Comparison of ENCODE assay signal across 15 cellular contexts in genomic region chr18:12741351-12741750, GRCh38. TPM values are rescaled to one million over a fixed set of nuclear protein-coding genes. Genes with fewer than 3 reads are reported as not detected.
A peak's percentile ranks its signal among the peaks of the same experiment; 100 is the strongest.
DNase-seq lines count a peak whose midpoint lies in the region; ATAC-seq and TF ChIP-seq lines count a peak whose summit lies in the region.
"Had no signal": no experiment of that assay in that cellular context is flagged by ENCODE, and none has a peak within 500 bp of the region (broad histone marks: within the 10 kb centered on the region; RNA-seq: fewer than 3 reads in every experiment).

No MANE protein-coding gene starts in this region.

- no peaks in the 10 kb centered on the region for H3K9me2 ChIP-seq in PC-9 (ENCODE audit: insufficient read depth)

- no peaks in the 10 kb centered on the region for H3K27me3 Mint-ChIP-seq in HFFc6 (ENCODE audit: insufficient read depth)

- peaks cover 56% of the 10 kb centered on the region for H3K4me1 Mint-ChIP-seq in HFFc6 (ENCODE audit: low read depth)

- intact Hi-C loops in PC-9 (cut with micrococcal nuclease; ENCODE audit: unreplicated experiment) = loop anchor here (1.0 to 5.0 kb wide), 3 partner anchors 11 to 206 kb away; no protein-coding TSS in a partner anchor

- H3K9me3 Mint-ChIP-seq in HFFc6 = peaks cover 3% of the 10 kb centered on the region; the same call in 1 of the 2 replicates
- H3K9me3 Mint-ChIP-seq: IgD-negative memory B cell had no signal

- ATAC-seq in HG03280 (IDR thresholded peaks at IDR 0.05; ENCODE audit: unreplicated experiment) = no peak
- no peak for ATAC-seq in GM21529 (IDR thresholded peaks at IDR 0.05; ENCODE audit: unreplicated experiment)
- no peak for ATAC-seq in upper lobe of left lung (ENCODE audit: low FRiP score in 2 of 2)
- ATAC-seq: gastroesophageal sphincter, right cardiac atrium had no signal

- CTCF ChIA-PET in PC-9 (lab: Charles Lee) = interaction anchor here (0.7 kb wide), 1 partner anchor 498 kb away, joined by 5 read pairs; no protein-coding TSS in a partner anchor

- H3K4me1 ChIP-seq in PC-9 (replicated peaks; ENCODE audit: insufficient read depth) (peaks cover 34% of the 10 kb centered on the region), upper lobe of left lung (no peaks in the 10 kb centered on the region)
- H3K4me1 ChIP-seq: gastroesophageal sphincter, Peyer's patch had no signal

- POLR2A ChIA-PET in PC-9 (lab: Charles Lee; ENCODE audit: unreplicated experiment) = interaction anchor here (0.5 to 0.9 kb wide), 5 partner anchors 22 to 334 kb away, joined by 3 to 13 read pairs (median 3); partner anchors contain the start of gene PRELID3A

- TF ChIP-seq EP300 in upper lobe of left lung (IDR thresholded peaks at IDR 0.05) = no peak

- no peaks in the 10 kb centered on the region for H3K79me2 ChIP-seq in PC-9 (ENCODE audit: low read depth)

- H3K27ac Mint-ChIP-seq in HFFc6 = peak overlapping the region; percentile 92
- H3K27ac Mint-ChIP-seq: IgD-negative memory B cell had no signal

- BruUV-seq in PC-9 (replicated peaks; lab: Mats Ljungman, UMichigan) = no TSS peak

- DNase-seq in COR-L47 (lab: John Stamatoyannopoulos, UW) = peak; percentile 79
- peak; percentile 91 for DNase-seq in HFFc6
- DNase-seq in PC-9 = peak; percentile 89 to 96
- DNase-seq in fibroblast of the aortic adventitia (ENCODE audit: low read depth) = peak; percentile 53
- DNase-seq in HuH-7.5 (ENCODE audit: low spot score) = no peak
- DNase-seq in upper lobe of left lung = no peak
- DNase-seq: activated CD4-positive, alpha-beta T cell treated with anti-CD3 and anti-CD28 coated beads, Interleukin-2, amount 50 U/mL, for 4 hours; amygdala; mesendoderm; Peyer's patch; right cardiac atrium had no signal

- no peaks in the 10 kb centered on the region for H3K36me3 Mint-ChIP-seq in HFFc6 (ENCODE audit: low read depth)
- H3K36me3 Mint-ChIP-seq: IgD-negative memory B cell had no signal

- no peaks in the 10 kb centered on the region for H3K9me3 ChIP-seq in PC-9 (ENCODE audit: insufficient read depth, low read depth)
- H3K9me3 ChIP-seq in upper lobe of left lung = no peaks in the 10 kb centered on the region
- H3K9me3 ChIP-seq: gastroesophageal sphincter, Peyer's patch had no signal

- peak overlapping the region; percentile 86 for H3K27ac ChIP-seq in PC-9
- no peak overlapping the region for H3K27ac ChIP-seq in upper lobe of left lung
- H3K27ac ChIP-seq: gastroesophageal sphincter, Peyer's patch had no signal

- H4K20me1 ChIP-seq in PC-9 (ENCODE audit: insufficient read depth) = no peaks in the 10 kb centered on the region

- 70 to 73% methylated on average over 6 of the region's 6 CpGs for WGBS in upper lobe of left lung, 2 donors

- H3K36me3 ChIP-seq in PC-9 (ENCODE audit: low read depth) (no peaks in the 10 kb centered on the region), upper lobe of left lung (no peaks in the 10 kb centered on the region)
- H3K36me3 ChIP-seq: gastroesophageal sphincter, Peyer's patch had no signal

- no peak overlapping the region for H3K4me3 ChIP-seq in PC-9
- no peak overlapping the region for H3K4me3 ChIP-seq in fibroblast of the aortic adventitia (ENCODE audit: low read depth, low read length)
- no peak overlapping the region for H3K4me3 ChIP-seq in upper lobe of left lung
- H3K4me3 ChIP-seq: gastroesophageal sphincter, Peyer's patch had no signal

- H2AFZ ChIP-seq in PC-9 = no peak overlapping the region

- no peak for TF ChIP-seq POLR2A in upper lobe of left lung (IDR thresholded peaks at IDR 0.05)

- no peaks in the 10 kb centered on the region for H3K27me3 ChIP-seq in PC-9 (ENCODE audit: insufficient read depth, low read depth)
- H3K27me3 ChIP-seq in upper lobe of left lung = no peaks in the 10 kb centered on the region
- H3K27me3 ChIP-seq: gastroesophageal sphincter, Peyer's patch had no signal

- peaks cover 33% of the 10 kb centered on the region for H3F3A ChIP-seq in PC-9 (ENCODE audit: insufficient read depth, low read depth)

- peak overlapping the region; percentile 63 for H3K4me2 ChIP-seq in PC-9

- peak overlapping the region; percentile 75 for H3K4me3 Mint-ChIP-seq in HFFc6
- H3K4me3 Mint-ChIP-seq: IgD-negative memory B cell had no signal

- TF ChIP-seq CTCF in HFFc6 (IDR thresholded peaks at IDR 0.05) = no peak
- no peak for TF ChIP-seq CTCF in PC-9 (conservative IDR thresholded peaks at IDR 0.05)
- TF ChIP-seq CTCF in fibroblast of the aortic adventitia (IDR thresholded peaks at IDR 0.05; ENCODE audit: insufficient read depth, low read length) = no peak
- no peak for TF ChIP-seq CTCF in upper lobe of left lung (IDR thresholded peaks at IDR 0.05)

RNA-seq across cellular contexts. Expression of gene PSMG2, which starts 38.5 kb away (rescaled TPM):
- total RNA-seq in HFFc6 (2021; fragmentation: NEBNext Ultra II Directional; extraction: Animal tissue kit (Norgen Biotek cat#: 25700)) = 10 to 100 TPM; 55.9 to 78.3 (median 70.4) TPM
- 107 and 123 TPM in 2 replicates for total RNA-seq in PC-9 (2021)
- 58.0 and 126 TPM in 2 replicates for total RNA-seq in fibroblast of the aortic adventitia (ENCODE audit: low replicate concordance)
- 10 to 100 TPM; 28.0 to 84.0 (median 62.6) TPM for total RNA-seq in upper lobe of left lung

RNA-seq across cellular contexts. Expression of gene CEP76, which starts 38.8 kb away (rescaled TPM):
- 1 to 10 TPM; 5.5 to 8.0 (median 7.6) TPM for total RNA-seq in HFFc6 (2021; fragmentation: NEBNext Ultra II Directional; extraction: Animal tissue kit (Norgen Biotek cat#: 25700))
- 14.5 and 15.1 TPM in 2 replicates for total RNA-seq in PC-9 (2021)
- total RNA-seq in fibroblast of the aortic adventitia (ENCODE audit: low replicate concordance) = 10.3 and 36.3 TPM in 2 replicates
- 10 to 100 TPM in 1 of 6 donors, 1 to 10 TPM in 5; 3.9 to 18.9 (median 5.4) TPM for total RNA-seq in upper lobe of left lung

Comparison
In these comparisons a context has a peak if more than half of its experiments do, and no peak if none do; other contexts are left out.
1. DNase-seq: peak in COR-L47 (single experiment), HFFc6 (single experiment), PC-9 (2 of 2) and fibroblast of the aortic adventitia (single experiment); none in HuH-7.5 (single experiment) and upper lobe of left lung (0 of 2).